In the genomic region with DNA sequence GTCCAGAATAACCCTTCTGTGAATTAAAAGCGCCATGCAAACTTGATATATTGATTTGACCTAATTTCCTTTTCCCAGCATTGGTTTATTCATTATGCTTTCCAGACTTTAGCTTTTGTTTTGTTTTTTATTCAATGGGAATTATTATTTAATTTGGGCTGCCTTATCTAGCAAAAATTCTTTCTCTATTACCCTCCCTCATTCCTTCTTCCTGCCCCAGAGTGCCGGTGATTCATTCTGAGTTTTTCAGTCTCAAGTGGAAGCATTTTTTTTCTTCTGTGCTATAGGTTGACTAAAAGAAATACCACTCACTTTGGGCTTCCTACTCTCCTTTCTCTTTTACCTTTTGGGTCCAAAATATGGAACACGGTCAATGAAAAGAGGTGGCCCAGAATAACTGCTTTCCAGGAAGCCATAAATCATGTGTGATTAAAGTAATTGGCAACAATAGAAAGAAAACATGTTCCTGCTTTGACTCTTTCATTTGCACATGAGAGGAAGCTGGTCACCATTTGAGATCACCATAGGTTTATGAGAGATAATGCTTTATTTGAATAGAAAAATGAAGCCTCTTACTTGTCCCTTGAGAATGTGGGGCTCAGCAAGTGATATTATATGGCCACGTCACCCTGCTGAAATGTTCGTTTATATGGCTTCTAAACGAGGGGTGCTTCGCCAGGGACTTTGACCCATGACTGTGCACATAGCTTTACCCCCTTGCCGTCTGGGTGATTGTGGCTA, we compare ENCODE assay signal across 10 cellular contexts.
DNase-seq lines count a peak whose midpoint lies in the region; ATAC-seq, FAIRE-seq and TF ChIP-seq lines count a peak whose summit lies in the region.
"Had no signal": no experiment of that assay in that cellular context is flagged by ENCODE, and none has a peak within 500 bp of the region (broad histone marks: within the 10 kb centered on the region; RNA-seq: fewer than 3 reads in every experiment).

No MANE protein-coding gene starts in this region.

- H3K27me3 ChIP-seq in bronchial epithelial cell (ENCODE audit: control insufficient read depth, insufficient read depth, low read length) = no peaks in the 10 kb centered on the region
- no peaks in the 10 kb centered on the region for H3K27me3 ChIP-seq in gastroesophageal sphincter

- no peak for TF ChIP-seq EP300 in gastroesophageal sphincter (IDR thresholded peaks at IDR 0.05)

- H3K4me3 ChIP-seq in bronchial epithelial cell (ENCODE audit: low read depth, low read length) (no peak overlapping the region), mucosa of descending colon (no peak overlapping the region), lower leg skin (ENCODE audit: low read depth, poor library complexity, severe bottlenecking) (no peak overlapping the region), gastroesophageal sphincter (no peak overlapping the region)

- H3K9me3 ChIP-seq in mucosa of descending colon (no peaks in the 10 kb centered on the region), gastroesophageal sphincter (no peaks in the 10 kb centered on the region)

- intact Hi-C loops in mucosa of descending colon (cut with DNase I, micrococcal nuclease) = no loop called here
- intact Hi-C loops in lower leg skin (cut with DNase I; ENCODE audit: low total_unique reads) = no loop called here

- ATAC-seq in mucosa of descending colon (peak; percentile 84), HG02885 (IDR thresholded peaks at IDR 0.05; ENCODE audit: poor library complexity, unreplicated experiment) (no peak), gastroesophageal sphincter (no peak)
- ATAC-seq: T-helper 17 cell had no signal

- TF ChIP-seq CTCF in bronchial epithelial cell (IDR thresholded peaks at IDR 0.05; ENCODE audit: insufficient read depth, low read length, severe bottlenecking) (no peak), mucosa of descending colon (IDR thresholded peaks at IDR 0.05) (no peak), lower leg skin (IDR thresholded peaks at IDR 0.05) (no peak), gastroesophageal sphincter (IDR thresholded peaks at IDR 0.05) (no peak)

- H3K4me1 ChIP-seq in mucosa of descending colon (ENCODE audit: low read depth) = peaks cover 34% of the 10 kb centered on the region
- peaks cover 3 to 44% (median 4%) of the 10 kb centered on the region in 3 donors for H3K4me1 ChIP-seq in gastroesophageal sphincter

- H3K27ac ChIP-seq in gastroesophageal sphincter = no peak overlapping the region

- no peaks in the 10 kb centered on the region for H3K36me3 ChIP-seq in bronchial epithelial cell (ENCODE audit: control insufficient read depth, insufficient read depth, low read length)
- H3K36me3 ChIP-seq in mucosa of descending colon (ENCODE audit: low read depth) = no peaks in the 10 kb centered on the region
- no peaks in the 10 kb centered on the region for H3K36me3 ChIP-seq in gastroesophageal sphincter

- TF ChIP-seq POLR2A in lower leg skin (IDR thresholded peaks at IDR 0.05) (no peak), gastroesophageal sphincter (IDR thresholded peaks at IDR 0.05) (no peak)

- DNase-seq in DMS153 (lab: John Stamatoyannopoulos, UW) (peak; percentile 52), NCI-H146 (lab: John Stamatoyannopoulos, UW) (peak; percentile 36), bronchial epithelial cell (ENCODE audit: low read depth) (peak; percentile 74), mucosa of descending colon (peak in 2 of 3 donors; percentile 41 to 65), NCI-H446 (lab: John Stamatoyannopoulos, UW) (no peak), lower leg skin (ENCODE audit: low spot score in 2 of 2) (no peak)
- DNase-seq: NCI-H1105 treated with DMSO at 0.1 percent for 48 hours, T-helper 17 cell had no signal

- no peak for FAIRE-seq in bronchial epithelial cell (lab: Jason Lieb, UNC)

- 68 to 72% methylated on average over 8 of the region's 8 CpGs for WGBS in lower leg skin, 2 donors
- 60 to 77% methylated on average over 8 of the region's 8 CpGs for WGBS in gastroesophageal sphincter (ENCODE audit: low coverage in 1 of 2), 2 donors

Comparison
In these comparisons a context has a peak if more than half of its experiments do, and no peak if none do; other contexts are left out.
1. DNase-seq: peak in DMS153 (single experiment), NCI-H146 (single experiment), bronchial epithelial cell (single experiment) and mucosa of descending colon (2 of 3); none in NCI-H446 (0 of 2) and lower leg skin (0 of 2).